3 cellular contexts compared by ENCODE assay signal in the genomic region with DNA sequence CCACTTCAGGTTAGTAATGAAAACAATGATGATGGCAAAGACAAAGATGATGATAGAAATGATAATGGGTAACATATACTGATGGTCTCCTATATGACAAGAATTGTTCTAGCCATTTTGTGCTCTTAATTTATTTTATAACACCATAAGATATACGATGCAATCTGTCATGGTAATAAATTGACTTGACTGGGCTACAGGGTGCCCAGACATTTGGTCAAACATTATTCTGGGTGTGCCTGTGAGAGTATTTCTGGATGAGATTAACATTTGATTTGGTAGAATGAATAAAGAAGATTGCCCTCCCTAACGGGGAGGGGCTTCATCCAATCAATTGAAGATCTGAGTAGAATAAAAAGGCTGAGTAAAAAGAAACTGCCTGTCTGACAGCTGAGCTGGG.
"Had no signal": no experiment of that assay in that cellular context is flagged by ENCODE, and none has a peak within 500 bp of the region (broad histone marks: within the 10 kb centered on the region; RNA-seq: fewer than 3 reads in every experiment).

No MANE protein-coding gene starts in this region.

- H3K4me3 ChIP-seq: GM12878 had no signal

- DNase-seq: GDM1, GF-D8 had no signal

- ATAC-seq: GM12878 had no signal
